In the genomic region with DNA sequence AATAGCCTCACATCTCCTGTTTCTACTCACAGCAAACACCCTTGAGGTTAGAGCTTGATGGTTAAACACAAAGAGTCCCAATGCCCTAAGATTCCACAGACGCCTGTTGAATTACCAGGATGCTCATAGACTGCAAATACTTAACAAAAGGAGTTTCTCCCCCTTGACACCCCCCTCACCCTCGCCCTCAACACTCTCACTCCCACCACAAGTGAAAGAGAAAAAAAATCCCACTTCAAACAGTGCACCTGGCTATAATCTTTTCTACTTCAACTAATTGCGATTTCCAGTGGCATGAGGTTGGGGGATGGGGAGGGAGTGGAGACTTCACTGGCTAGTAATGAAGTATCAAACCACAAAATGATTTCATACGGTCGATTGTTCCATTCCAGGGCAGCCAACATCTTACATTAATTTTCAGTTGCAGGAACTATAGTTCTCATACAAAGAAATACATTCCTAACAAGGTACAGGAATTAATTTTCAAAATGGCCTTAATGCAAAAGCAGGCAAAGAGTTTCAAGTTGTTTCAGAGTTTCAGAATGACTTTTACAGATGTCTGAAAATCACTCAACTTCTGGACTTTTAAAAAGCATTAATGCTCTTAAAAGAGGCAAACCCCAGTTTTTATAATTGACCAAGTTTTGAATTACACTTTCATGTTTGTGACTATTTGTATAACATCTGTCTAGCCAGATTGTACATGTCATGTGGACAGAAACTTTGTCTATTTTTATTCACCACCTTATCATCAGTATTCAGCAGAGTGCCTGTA, we compare ENCODE assay signal across 12 cellular contexts.
DNase-seq lines count a peak whose midpoint lies in the region; ATAC-seq and TF ChIP-seq lines count a peak whose summit lies in the region.
"Had no signal": no experiment of that assay in that cellular context is flagged by ENCODE, and none has a peak within 500 bp of the region (broad histone marks: within the 10 kb centered on the region; RNA-seq: fewer than 3 reads in every experiment).

No MANE protein-coding gene starts in this region.

- intact Hi-C loops in adrenal gland (cut with DNase I) = no loop called here
- intact Hi-C loops in mucosa of descending colon (cut with DNase I, micrococcal nuclease) = no loop called here
- intact Hi-C loops in upper lobe of right lung (cut with DNase I) = no loop called here

- H3K4me1 ChIP-seq in adrenal gland (replicated peaks in 1 of 2) = no peaks in the 10 kb centered on the region
- no peaks in the 10 kb centered on the region for H3K4me1 ChIP-seq in mucosa of descending colon (ENCODE audit: low read depth)
- H3K4me1 ChIP-seq in upper lobe of right lung = no peaks in the 10 kb centered on the region
- H3K4me1 ChIP-seq: right lobe of liver had no signal

- DNase-seq in DMS153 treated with DMSO at 0.1 percent for 48 hours (lab: John Stamatoyannopoulos, UW; ENCODE audit: unreplicated experiment) (peak; percentile 60), NCI-H524 (lab: John Stamatoyannopoulos, UW) (peak; percentile 60 to 84), hepatic stellate cell (ENCODE audit: low spot score) (no peak), adrenal gland (no peak), mucosa of descending colon (no peak), upper lobe of right lung (no peak)
- DNase-seq: activated T-cell treated with anti-CD3 and anti-CD28 coated beads, Interleukin-2, amount 50 U/mL, for 1 hour; effector CD8-positive, alpha-beta T cell; right lobe of liver; stimulated activated naive B cell treated with anti-CD40 and anti-IgM and Interleukin-4, amounts not matched to agents 10 μg/mL and 1 μg/mL and 100 μg/mL, for 72 hours had no signal

- H3K36me3 ChIP-seq in adrenal gland (replicated peaks in 1 of 2) (no peaks in the 10 kb centered on the region), mucosa of descending colon (ENCODE audit: low read depth) (no peaks in the 10 kb centered on the region), upper lobe of right lung (no peaks in the 10 kb centered on the region)
- H3K36me3 ChIP-seq: right lobe of liver had no signal

- H3K4me3 ChIP-seq in adrenal gland (no peak overlapping the region), mucosa of descending colon (no peak overlapping the region), upper lobe of right lung (no peak overlapping the region)
- H3K4me3 ChIP-seq: right lobe of liver had no signal

- no peak for TF ChIP-seq POLR2A in adrenal gland (IDR thresholded peaks at IDR 0.05)

- H3K9me3 ChIP-seq in adrenal gland (replicated peaks in 1 of 3) = no peaks in the 10 kb centered on the region
- H3K9me3 ChIP-seq in mucosa of descending colon = no peaks in the 10 kb centered on the region
- H3K9me3 ChIP-seq in upper lobe of right lung = no peaks in the 10 kb centered on the region
- H3K9me3 ChIP-seq: right lobe of liver had no signal

- no peak overlapping the region for H3K27ac ChIP-seq in adrenal gland
- H3K27ac ChIP-seq in upper lobe of right lung = no peak overlapping the region
- H3K27ac ChIP-seq: right lobe of liver had no signal

- 64 to 77% (median 72%) methylated on average over 5 of the region's 5 CpGs for WGBS in adrenal gland, 4 donors

- peak; percentile 70 for ATAC-seq in GM19452 (IDR thresholded peaks at IDR 0.05; ENCODE audit: unreplicated experiment)
- ATAC-seq in HG03066 (IDR thresholded peaks at IDR 0.05; ENCODE audit: low read depth, unreplicated experiment) = peak; percentile 71
- ATAC-seq in mucosa of descending colon = no peak
- ATAC-seq in upper lobe of right lung = no peak
- ATAC-seq: right lobe of liver; stimulated activated naive B cell treated with anti-CD40 and anti-IgM and Interleukin-4, amounts not matched to agents 10 μg/mL and 1 μg/mL and 100 μg/mL, for 72 hours had no signal

- TF ChIP-seq CTCF in adrenal gland (IDR thresholded peaks at IDR 0.05) (no peak), mucosa of descending colon (IDR thresholded peaks at IDR 0.05) (no peak), upper lobe of right lung (IDR thresholded peaks at IDR 0.05) (no peak)

- no peaks in the 10 kb centered on the region for H3K27me3 ChIP-seq in adrenal gland
- H3K27me3 ChIP-seq in upper lobe of right lung = no peaks in the 10 kb centered on the region
- H3K27me3 ChIP-seq: right lobe of liver had no signal

Comparison
In these comparisons a context has a peak if more than half of its experiments do, and no peak if none do; other contexts are left out.
1. DNase-seq: peak in DMS153 treated with DMSO at 0.1 percent for 48 hours (single experiment) and NCI-H524 (2 of 2); none in hepatic stellate cell (single experiment), adrenal gland (0 of 7), mucosa of descending colon (0 of 3) and upper lobe of right lung (single experiment).
2. ATAC-seq: peak in GM19452 (single experiment) and HG03066 (single experiment); none in mucosa of descending colon (single experiment) and upper lobe of right lung (single experiment).